In the genomic region with DNA sequence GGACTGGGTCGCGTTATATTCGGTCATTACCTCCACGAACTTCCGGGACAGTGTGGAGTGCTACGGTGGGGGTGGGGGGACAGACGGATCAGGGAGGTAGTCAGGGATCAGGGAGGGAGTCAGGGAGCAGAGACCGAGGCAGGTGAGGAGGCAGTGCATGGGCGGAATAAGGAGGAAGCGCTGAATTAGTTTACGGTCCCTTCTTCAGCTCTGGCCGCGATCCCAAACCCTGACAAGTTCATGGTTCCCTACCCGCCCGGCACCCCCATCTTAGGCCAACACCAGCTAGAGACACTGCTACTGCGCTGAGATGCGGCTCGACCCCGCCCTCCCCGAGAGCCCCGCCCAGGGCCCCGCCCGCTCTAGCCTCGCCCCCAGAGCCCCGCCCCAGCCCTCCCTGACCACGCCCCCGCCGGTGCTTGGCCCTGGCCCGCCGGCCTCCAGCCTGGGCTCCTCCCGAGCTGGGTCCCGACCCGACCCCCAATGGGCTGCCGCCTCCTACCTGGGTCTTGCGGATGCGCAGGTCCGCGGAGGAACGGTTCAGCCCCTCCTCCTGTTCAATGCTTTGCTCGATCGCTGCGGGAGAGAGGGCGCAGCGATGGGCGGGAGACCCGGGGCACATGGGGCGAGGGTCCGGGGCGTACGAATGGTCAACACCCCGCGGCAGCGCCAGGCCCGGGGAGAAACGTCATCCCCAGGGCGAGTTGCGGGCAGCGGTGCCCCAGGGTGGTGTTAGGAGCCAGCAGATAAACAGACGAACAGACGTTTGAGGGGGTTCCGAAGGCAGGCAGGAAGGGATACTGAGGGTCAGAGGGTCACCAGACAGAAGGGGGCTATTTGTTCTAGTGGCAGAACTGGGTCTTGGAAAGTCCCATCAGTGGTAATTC, we compare ENCODE assay signal across 1 cellular context.
A peak's percentile ranks its signal among the peaks of the same experiment; 100 is the strongest.
TF ChIP-seq lines count a peak whose summit lies in the region.

No MANE protein-coding gene starts in this region.

TF ChIP-seq in HepG2, 621 proteins besides CTCF, POLR2A, EP300 and RAD21 (continued from another document and continues in another):
- TF ChIP-seq, protein P1, sequence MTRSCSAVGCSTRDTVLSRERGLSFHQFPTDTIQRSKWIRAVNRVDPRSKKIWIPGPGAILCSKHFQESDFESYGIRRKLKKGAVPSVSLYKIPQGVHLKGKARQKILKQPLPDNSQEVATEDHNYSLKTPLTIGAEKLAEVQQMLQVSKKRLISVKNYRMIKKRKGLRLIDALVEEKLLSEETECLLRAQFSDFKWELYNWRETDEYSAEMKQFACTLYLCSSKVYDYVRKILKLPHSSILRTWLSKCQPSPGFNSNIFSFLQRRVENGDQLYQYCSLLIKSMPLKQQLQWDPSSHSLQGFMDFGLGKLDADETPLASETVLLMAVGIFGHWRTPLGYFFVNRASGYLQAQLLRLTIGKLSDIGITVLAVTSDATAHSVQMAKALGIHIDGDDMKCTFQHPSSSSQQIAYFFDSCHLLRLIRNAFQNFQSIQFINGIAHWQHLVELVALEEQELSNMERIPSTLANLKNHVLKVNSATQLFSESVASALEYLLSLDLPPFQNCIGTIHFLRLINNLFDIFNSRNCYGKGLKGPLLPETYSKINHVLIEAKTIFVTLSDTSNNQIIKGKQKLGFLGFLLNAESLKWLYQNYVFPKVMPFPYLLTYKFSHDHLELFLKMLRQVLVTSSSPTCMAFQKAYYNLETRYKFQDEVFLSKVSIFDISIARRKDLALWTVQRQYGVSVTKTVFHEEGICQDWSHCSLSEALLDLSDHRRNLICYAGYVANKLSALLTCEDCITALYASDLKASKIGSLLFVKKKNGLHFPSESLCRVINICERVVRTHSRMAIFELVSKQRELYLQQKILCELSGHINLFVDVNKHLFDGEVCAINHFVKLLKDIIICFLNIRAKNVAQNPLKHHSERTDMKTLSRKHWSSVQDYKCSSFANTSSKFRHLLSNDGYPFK (CRISPR knock-in tag; IDR thresholded peaks at IDR 0.05; ENCODE audit: borderline replicate concordance), result no peak
- peak; percentile 19 for TF ChIP-seq ELF1 (CRISPR knock-in tag; IDR thresholded peaks at IDR 0.05)
- peak; percentile 78 for TF ChIP-seq POLR2G (IDR thresholded peaks at IDR 0.05; ENCODE audit: low read depth, low read length)
- TF ChIP-seq, protein P2, sequence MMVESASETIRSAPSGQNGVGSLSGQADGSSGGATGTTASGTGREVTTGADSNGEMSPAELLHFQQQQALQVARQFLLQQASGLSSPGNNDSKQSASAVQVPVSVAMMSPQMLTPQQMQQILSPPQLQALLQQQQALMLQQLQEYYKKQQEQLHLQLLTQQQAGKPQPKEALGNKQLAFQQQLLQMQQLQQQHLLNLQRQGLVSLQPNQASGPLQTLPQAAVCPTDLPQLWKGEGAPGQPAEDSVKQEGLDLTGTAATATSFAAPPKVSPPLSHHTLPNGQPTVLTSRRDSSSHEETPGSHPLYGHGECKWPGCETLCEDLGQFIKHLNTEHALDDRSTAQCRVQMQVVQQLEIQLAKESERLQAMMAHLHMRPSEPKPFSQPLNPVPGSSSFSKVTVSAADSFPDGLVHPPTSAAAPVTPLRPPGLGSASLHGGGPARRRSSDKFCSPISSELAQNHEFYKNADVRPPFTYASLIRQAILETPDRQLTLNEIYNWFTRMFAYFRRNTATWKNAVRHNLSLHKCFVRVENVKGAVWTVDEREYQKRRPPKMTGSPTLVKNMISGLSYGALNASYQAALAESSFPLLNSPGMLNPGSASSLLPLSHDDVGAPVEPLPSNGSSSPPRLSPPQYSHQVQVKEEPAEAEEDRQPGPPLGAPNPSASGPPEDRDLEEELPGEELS (CRISPR knock-in tag; IDR thresholded peaks at IDR 0.05), result no peak
- TF ChIP-seq ZNF101 (CRISPR knock-in tag; IDR thresholded peaks at IDR 0.05; ENCODE audit: borderline replicate concordance, low read depth), result no peak
- TF ChIP-seq HMG20A (CRISPR knock-in tag; IDR thresholded peaks at IDR 0.05; ENCODE audit: borderline replicate concordance), result no peak
- TF ChIP-seq ZNF550 (CRISPR knock-in tag; IDR thresholded peaks at IDR 0.05; ENCODE audit: borderline replicate concordance), result no peak
- TF ChIP-seq, protein P3, sequence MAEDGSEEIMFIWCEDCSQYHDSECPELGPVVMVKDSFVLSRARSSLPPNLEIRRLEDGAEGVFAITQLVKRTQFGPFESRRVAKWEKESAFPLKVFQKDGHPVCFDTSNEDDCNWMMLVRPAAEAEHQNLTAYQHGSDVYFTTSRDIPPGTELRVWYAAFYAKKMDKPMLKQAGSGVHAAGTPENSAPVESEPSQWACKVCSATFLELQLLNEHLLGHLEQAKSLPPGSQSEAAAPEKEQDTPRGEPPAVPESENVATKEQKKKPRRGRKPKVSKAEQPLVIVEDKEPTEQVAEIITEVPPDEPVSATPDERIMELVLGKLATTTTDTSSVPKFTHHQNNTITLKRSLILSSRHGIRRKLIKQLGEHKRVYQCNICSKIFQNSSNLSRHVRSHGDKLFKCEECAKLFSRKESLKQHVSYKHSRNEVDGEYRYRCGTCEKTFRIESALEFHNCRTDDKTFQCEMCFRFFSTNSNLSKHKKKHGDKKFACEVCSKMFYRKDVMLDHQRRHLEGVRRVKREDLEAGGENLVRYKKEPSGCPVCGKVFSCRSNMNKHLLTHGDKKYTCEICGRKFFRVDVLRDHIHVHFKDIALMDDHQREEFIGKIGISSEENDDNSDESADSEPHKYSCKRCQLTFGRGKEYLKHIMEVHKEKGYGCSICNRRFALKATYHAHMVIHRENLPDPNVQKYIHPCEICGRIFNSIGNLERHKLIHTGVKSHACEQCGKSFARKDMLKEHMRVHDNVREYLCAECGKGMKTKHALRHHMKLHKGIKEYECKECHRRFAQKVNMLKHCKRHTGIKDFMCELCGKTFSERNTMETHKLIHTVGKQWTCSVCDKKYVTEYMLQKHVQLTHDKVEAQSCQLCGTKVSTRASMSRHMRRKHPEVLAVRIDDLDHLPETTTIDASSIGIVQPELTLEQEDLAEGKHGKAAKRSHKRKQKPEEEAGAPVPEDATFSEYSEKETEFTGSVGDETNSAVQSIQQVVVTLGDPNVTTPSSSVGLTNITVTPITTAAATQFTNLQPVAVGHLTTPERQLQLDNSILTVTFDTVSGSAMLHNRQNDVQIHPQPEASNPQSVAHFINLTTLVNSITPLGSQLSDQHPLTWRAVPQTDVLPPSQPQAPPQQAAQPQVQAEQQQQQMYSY (CRISPR knock-in tag; IDR thresholded peaks at IDR 0.05), result peak; percentile 60; the same call in 1 of the 2 replicates
- TF ChIP-seq ZNF354B (CRISPR knock-in tag; IDR thresholded peaks at IDR 0.05), result no peak
- peak; percentile 74; the same call in 1 of the 2 replicates for TF ChIP-seq KLF13 (CRISPR knock-in tag; IDR thresholded peaks at IDR 0.05)
- 0 out of 2 replicates have a peak, but pooled peaks have one; percentile 42 for TF ChIP-seq FOXJ3 (CRISPR knock-in tag; IDR thresholded peaks at IDR 0.05; ENCODE audit: borderline replicate concordance)
- TF ChIP-seq ZNF781 (CRISPR knock-in tag; IDR thresholded peaks at IDR 0.05; ENCODE audit: borderline replicate concordance, not compliant biosample characterization), result no peak
- peak; percentile 62; the same call in 1 of the 2 replicates for TF ChIP-seq KDM3A (CRISPR knock-in tag; IDR thresholded peaks at IDR 0.05; ENCODE audit: low read depth)
- TF ChIP-seq RXRA (CRISPR knock-in tag; IDR thresholded peaks at IDR 0.05), result peak; percentile 69
- no peak for TF ChIP-seq KLF16 (CRISPR knock-in tag; IDR thresholded peaks at IDR 0.05)
- TF ChIP-seq SNAI1 (CRISPR knock-in tag; IDR thresholded peaks at IDR 0.05; ENCODE audit: borderline replicate concordance), result no peak
- 0 out of 2 replicates have a peak, but pooled peaks have one; percentile 24 for TF ChIP-seq RNF2 (conservative IDR thresholded peaks at IDR 0.05; ENCODE audit: low read depth)
- TF ChIP-seq, protein P4, sequence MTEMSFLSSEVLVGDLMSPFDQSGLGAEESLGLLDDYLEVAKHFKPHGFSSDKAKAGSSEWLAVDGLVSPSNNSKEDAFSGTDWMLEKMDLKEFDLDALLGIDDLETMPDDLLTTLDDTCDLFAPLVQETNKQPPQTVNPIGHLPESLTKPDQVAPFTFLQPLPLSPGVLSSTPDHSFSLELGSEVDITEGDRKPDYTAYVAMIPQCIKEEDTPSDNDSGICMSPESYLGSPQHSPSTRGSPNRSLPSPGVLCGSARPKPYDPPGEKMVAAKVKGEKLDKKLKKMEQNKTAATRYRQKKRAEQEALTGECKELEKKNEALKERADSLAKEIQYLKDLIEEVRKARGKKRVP (CRISPR knock-in tag; IDR thresholded peaks at IDR 0.05), result no peak
- no peak for TF ChIP-seq ZNF530 (CRISPR knock-in tag; IDR thresholded peaks at IDR 0.05; ENCODE audit: low read depth)
- TF ChIP-seq PPARG (CRISPR knock-in tag; conservative IDR thresholded peaks at IDR 0.05), result 0 out of 2 replicates have a peak, but pooled peaks have one; percentile 40
- TF ChIP-seq FOXO1 (CRISPR knock-in tag; IDR thresholded peaks at IDR 0.05), result peak; percentile 75
- TF ChIP-seq ARNT (IDR thresholded peaks at IDR 0.05), result no peak
- no peak for TF ChIP-seq ZKSCAN1 (IDR thresholded peaks at IDR 0.05; ENCODE audit: low read length)
- no peak; the same call in 1 of the 2 replicates for TF ChIP-seq ZSCAN30 (CRISPR knock-in tag; IDR thresholded peaks at IDR 0.05)
- no peak for TF ChIP-seq NFE2L2 (IDR thresholded peaks at IDR 0.05; ENCODE audit: low read length)
- no peak for TF ChIP-seq WIZ (CRISPR knock-in tag; IDR thresholded peaks at IDR 0.05)
- TF ChIP-seq CENPT (CRISPR knock-in tag; IDR thresholded peaks at IDR 0.05; ENCODE audit: low read depth), result 0 out of 2 replicates have a peak, but pooled peaks have one; percentile 69
- TF ChIP-seq PLRG1 (conservative IDR thresholded peaks at IDR 0.05), result no peak
- TF ChIP-seq SNAPC2 (CRISPR knock-in tag; IDR thresholded peaks at IDR 0.05), result no peak; the same call in 1 of the 2 replicates
- peak; percentile 87 for TF ChIP-seq HDAC1 (CRISPR knock-in tag; IDR thresholded peaks at IDR 0.05)
- TF ChIP-seq MTA3 (CRISPR knock-in tag; IDR thresholded peaks at IDR 0.05), result no peak
- TF ChIP-seq PHB2 (IDR thresholded peaks at IDR 0.05; ENCODE audit: partially characterized antibody), result no peak
- TF ChIP-seq ZNF572 (CRISPR knock-in tag; IDR thresholded peaks at IDR 0.05), result no peak
- no peak for TF ChIP-seq KLF9 (CRISPR knock-in tag; IDR thresholded peaks at IDR 0.05; ENCODE audit: low read depth)
- no peak for TF ChIP-seq RBAK (CRISPR knock-in tag; IDR thresholded peaks at IDR 0.05)
- no peak for TF ChIP-seq SOX5 (CRISPR knock-in tag; IDR thresholded peaks at IDR 0.05; ENCODE audit: borderline replicate concordance)
- TF ChIP-seq EHMT2 (IDR thresholded peaks at IDR 0.05; ENCODE audit: borderline replicate concordance, low read depth, low read length), result no peak
- no peak for TF ChIP-seq ADNP (CRISPR knock-in tag; IDR thresholded peaks at IDR 0.05)
- TF ChIP-seq ZNF282 (IDR thresholded peaks at IDR 0.05; ENCODE audit: partially characterized antibody), result no peak
- no peak for TF ChIP-seq NFIC (IDR thresholded peaks at IDR 0.05; ENCODE audit: low read length)
- TF ChIP-seq, protein P5, sequence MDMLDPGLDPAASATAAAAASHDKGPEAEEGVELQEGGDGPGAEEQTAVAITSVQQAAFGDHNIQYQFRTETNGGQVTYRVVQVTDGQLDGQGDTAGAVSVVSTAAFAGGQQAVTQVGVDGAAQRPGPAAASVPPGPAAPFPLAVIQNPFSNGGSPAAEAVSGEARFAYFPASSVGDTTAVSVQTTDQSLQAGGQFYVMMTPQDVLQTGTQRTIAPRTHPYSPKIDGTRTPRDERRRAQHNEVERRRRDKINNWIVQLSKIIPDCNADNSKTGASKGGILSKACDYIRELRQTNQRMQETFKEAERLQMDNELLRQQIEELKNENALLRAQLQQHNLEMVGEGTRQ (IDR thresholded peaks at IDR 0.05; ENCODE audit: low read depth, low read length), result no peak
- TF ChIP-seq, protein P5 (CRISPR knock-in tag; IDR thresholded peaks at IDR 0.05; ENCODE audit: borderline replicate concordance), result no peak; the same call in 1 of the 2 replicates
- TF ChIP-seq IKZF4 (CRISPR knock-in tag; IDR thresholded peaks at IDR 0.05; ENCODE audit: borderline replicate concordance, low read depth, not compliant biosample characterization), result no peak
- TF ChIP-seq GABPB1 (CRISPR knock-in tag; IDR thresholded peaks at IDR 0.05), result peak; percentile 66
- TF ChIP-seq ZNF562 (CRISPR knock-in tag; IDR thresholded peaks at IDR 0.05; ENCODE audit: borderline replicate concordance), result no peak
- TF ChIP-seq ZNF878 (CRISPR knock-in tag; IDR thresholded peaks at IDR 0.05), result no peak
- peak; percentile 52 for TF ChIP-seq YY1 (IDR thresholded peaks at IDR 0.05; ENCODE audit: insufficient read depth, insufficient replicate concordance, low read depth, low read length)
- TF ChIP-seq ZNF879 (CRISPR knock-in tag; IDR thresholded peaks at IDR 0.05), result no peak
- TF ChIP-seq CAMTA2 (CRISPR knock-in tag; IDR thresholded peaks at IDR 0.05; ENCODE audit: borderline replicate concordance), result no peak
- no peak for TF ChIP-seq JUNB (CRISPR knock-in tag; IDR thresholded peaks at IDR 0.05; ENCODE audit: borderline replicate concordance)
- TF ChIP-seq HMG20B (CRISPR knock-in tag; conservative IDR thresholded peaks at IDR 0.05), result no peak
- TF ChIP-seq, protein P6, sequence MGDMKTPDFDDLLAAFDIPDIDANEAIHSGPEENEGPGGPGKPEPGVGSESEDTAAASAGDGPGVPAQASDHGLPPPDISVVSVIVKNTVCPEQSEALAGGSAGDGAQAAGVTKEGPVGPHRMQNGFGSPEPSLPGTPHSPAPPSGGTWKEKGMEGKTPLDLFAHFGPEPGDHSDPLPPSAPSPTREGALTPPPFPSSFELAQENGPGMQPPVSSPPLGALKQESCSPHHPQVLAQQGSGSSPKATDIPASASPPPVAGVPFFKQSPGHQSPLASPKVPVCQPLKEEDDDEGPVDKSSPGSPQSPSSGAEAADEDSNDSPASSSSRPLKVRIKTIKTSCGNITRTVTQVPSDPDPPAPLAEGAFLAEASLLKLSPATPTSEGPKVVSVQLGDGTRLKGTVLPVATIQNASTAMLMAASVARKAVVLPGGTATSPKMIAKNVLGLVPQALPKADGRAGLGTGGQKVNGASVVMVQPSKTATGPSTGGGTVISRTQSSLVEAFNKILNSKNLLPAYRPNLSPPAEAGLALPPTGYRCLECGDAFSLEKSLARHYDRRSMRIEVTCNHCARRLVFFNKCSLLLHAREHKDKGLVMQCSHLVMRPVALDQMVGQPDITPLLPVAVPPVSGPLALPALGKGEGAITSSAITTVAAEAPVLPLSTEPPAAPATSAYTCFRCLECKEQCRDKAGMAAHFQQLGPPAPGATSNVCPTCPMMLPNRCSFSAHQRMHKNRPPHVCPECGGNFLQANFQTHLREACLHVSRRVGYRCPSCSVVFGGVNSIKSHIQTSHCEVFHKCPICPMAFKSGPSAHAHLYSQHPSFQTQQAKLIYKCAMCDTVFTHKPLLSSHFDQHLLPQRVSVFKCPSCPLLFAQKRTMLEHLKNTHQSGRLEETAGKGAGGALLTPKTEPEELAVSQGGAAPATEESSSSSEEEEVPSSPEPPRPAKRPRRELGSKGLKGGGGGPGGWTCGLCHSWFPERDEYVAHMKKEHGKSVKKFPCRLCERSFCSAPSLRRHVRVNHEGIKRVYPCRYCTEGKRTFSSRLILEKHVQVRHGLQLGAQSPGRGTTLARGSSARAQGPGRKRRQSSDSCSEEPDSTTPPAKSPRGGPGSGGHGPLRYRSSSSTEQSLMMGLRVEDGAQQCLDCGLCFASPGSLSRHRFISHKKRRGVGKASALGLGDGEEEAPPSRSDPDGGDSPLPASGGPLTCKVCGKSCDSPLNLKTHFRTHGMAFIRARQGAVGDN (CRISPR knock-in tag; IDR thresholded peaks at IDR 0.05), result peak; percentile 85
